ENCODE assay signal across 23 cellular contexts in the genomic region with DNA sequence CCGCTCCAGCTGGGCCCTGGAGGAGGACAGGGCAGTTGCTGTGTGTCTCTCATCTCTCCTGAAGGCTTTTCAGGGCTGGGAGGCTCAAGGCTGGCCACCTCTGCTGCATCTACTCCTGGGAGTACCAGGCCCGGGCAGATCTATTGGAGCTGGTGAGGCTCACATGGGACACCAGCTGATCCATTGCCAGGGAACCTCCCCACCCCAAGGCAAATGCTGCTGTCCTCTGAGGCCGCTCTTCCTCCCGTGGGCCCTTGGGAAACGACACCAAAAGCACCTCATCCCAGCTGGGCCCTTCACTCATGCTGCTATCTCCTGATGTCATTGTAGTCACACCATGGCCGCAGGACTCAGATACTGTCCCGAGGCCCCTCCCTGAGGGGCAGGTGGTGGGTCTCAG.
"Had no signal": no experiment of that assay in that cellular context is flagged by ENCODE, and none has a peak within 500 bp of the region (broad histone marks: within the 10 kb centered on the region; RNA-seq: fewer than 3 reads in every experiment).

No MANE protein-coding gene starts in this region.

- H3K9me3 ChIP-seq: adrenal gland, breast epithelium, gastroesophageal sphincter, heart right ventricle, left ventricle myocardium inferior, pancreas, spleen had no signal

- H3K36me3 ChIP-seq: adrenal gland, breast epithelium, pancreas had no signal

- DNase-seq: activated CD4-positive, alpha-beta memory T cell treated with anti-CD3 and anti-CD28 coated beads for 36 hours; activated CD4-positive, alpha-beta T cell treated with anti-CD3 and anti-CD28 coated beads for 36 hours; activated gamma-delta T cell treated with Interleukin-2 at 50 U/mL for 16 hours; activated T-cell treated with anti-CD3 and anti-CD28 coated beads for 4 hours; cortex of kidney; effector CD4-positive, alpha-beta T cell; heart right ventricle; left ventricle myocardium inferior; mammary epithelial cell; midbrain; stimulated activated naive B cell treated with anti-CD40 and anti-IgM and Interleukin-4, amounts not matched to agents 10 μg/mL and 1 μg/mL and 100 μg/mL, for 72 hours; T-helper 2 cell had no signal

- H3K9me3 Mint-ChIP-seq: activated CD4-positive, alpha-beta memory T cell treated with anti-CD3 and anti-CD28 coated beads for 36 hours; activated naive CD4-positive, alpha-beta T cell treated with anti-CD3 and anti-CD28 coated beads, Interleukin-2, amount 50 U/mL, for 72 hours; activated T-helper 1 cell treated with anti-CD3 and anti-CD28 coated beads, Interleukin-12 subunit alpha, Interleukin-12 subunit beta, Interleukin-2, Interleukin-4 antibody, amounts not matched to agents 30 ng/mL and 10 ng/mL and 1 ng/mL, durations not matched to agents 14 hours and 24 hours and 36 hours; stimulated activated naive B cell treated with anti-CD40 and anti-IgM and Interleukin-4, amounts not matched to agents 10 μg/mL and 1 μg/mL and 100 μg/mL, for 72 hours; WTC11 had no signal

- H3K4me3 ChIP-seq: adrenal gland, breast epithelium, gastroesophageal sphincter, heart right ventricle, left ventricle myocardium inferior, pancreas, spleen had no signal

- H3K27ac ChIP-seq: breast epithelium, gastroesophageal sphincter, heart right ventricle, left ventricle myocardium inferior, pancreas, spleen had no signal

- ATAC-seq: activated CD4-positive, alpha-beta T cell treated with anti-CD3 and anti-CD28 coated beads for 36 hours; activated naive CD4-positive, alpha-beta T cell treated with anti-CD3 and anti-CD28 coated beads, Interleukin-2, amount 50 U/mL, for 72 hours; esophagus mucosa; gastroesophageal sphincter; heart right ventricle; pancreas; stimulated activated naive B cell treated with anti-CD40 and anti-IgM and Interleukin-4, amounts not matched to agents 10 μg/mL and 1 μg/mL and 100 μg/mL, for 72 hours; WTC11 had no signal

- H3K36me3 Mint-ChIP-seq: WTC11 had no signal

- H3K27me3 ChIP-seq: adrenal gland, gastroesophageal sphincter, heart right ventricle, pancreas, spleen had no signal

- H3K27me3 Mint-ChIP-seq: activated CD4-positive, alpha-beta memory T cell treated with anti-CD3 and anti-CD28 coated beads for 36 hours; activated CD4-positive, alpha-beta T cell treated with anti-CD3 and anti-CD28 coated beads for 36 hours; stimulated activated naive B cell treated with anti-CD40 and anti-IgM and Interleukin-4, amounts not matched to agents 10 μg/mL and 1 μg/mL and 100 μg/mL, for 72 hours had no signal

- H3K4me3 Mint-ChIP-seq: activated CD4-positive, alpha-beta memory T cell treated with anti-CD3 and anti-CD28 coated beads for 36 hours; activated CD4-positive, alpha-beta T cell treated with anti-CD3 and anti-CD28 coated beads for 36 hours; stimulated activated naive B cell treated with anti-CD40 and anti-IgM and Interleukin-4, amounts not matched to agents 10 μg/mL and 1 μg/mL and 100 μg/mL, for 72 hours; WTC11 had no signal

- H3K27ac Mint-ChIP-seq: activated CD4-positive, alpha-beta memory T cell treated with anti-CD3 and anti-CD28 coated beads for 36 hours; stimulated activated naive B cell treated with anti-CD40 and anti-IgM and Interleukin-4, amounts not matched to agents 10 μg/mL and 1 μg/mL and 100 μg/mL, for 72 hours had no signal

- FAIRE-seq: astrocyte, pancreas, TTC549 had no signal

- H3K4me1 ChIP-seq: breast epithelium, pancreas had no signal
